Comparison of ENCODE assay signal across 1 cellular context in genomic region chr19:42301646-42302204, GRCh38.
A peak's percentile ranks its signal among the peaks of the same experiment; 100 is the strongest.
TF ChIP-seq lines count a peak whose summit lies in the region.

TSS of gene PRR19 (plus strand) at chr19:42302132. CDS start at chr19:42309585, 7,453 bp downstream.

TF ChIP-seq in HepG2, 621 proteins besides CTCF, POLR2A, EP300 and RAD21 (continued from another document):
- no peak for TF ChIP-seq E2F2 (CRISPR knock-in tag; IDR thresholded peaks at IDR 0.05; ENCODE audit: borderline replicate concordance)
- TF ChIP-seq SOX6 (IDR thresholded peaks at IDR 0.05): no peak
- TF ChIP-seq SOX6 (CRISPR knock-in tag; IDR thresholded peaks at IDR 0.05): no peak
- no peak for TF ChIP-seq FOXA3 (CRISPR knock-in tag; IDR thresholded peaks at IDR 0.05)
- TF ChIP-seq MAFG (CRISPR knock-in tag; IDR thresholded peaks at IDR 0.05): 0 out of 2 replicates have a peak, but pooled peaks have one; percentile 10
- no peak for TF ChIP-seq PAX8 (CRISPR knock-in tag; IDR thresholded peaks at IDR 0.05; ENCODE audit: borderline replicate concordance)
- TF ChIP-seq ZNF280D (CRISPR knock-in tag; IDR thresholded peaks at IDR 0.05): 0 out of 2 replicates have a peak, but pooled peaks have one; percentile 4
- TF ChIP-seq ZNF782 (CRISPR knock-in tag; IDR thresholded peaks at IDR 0.05; ENCODE audit: borderline replicate concordance): no peak
- TF ChIP-seq ZNF687 (CRISPR knock-in tag; IDR thresholded peaks at IDR 0.05): no peak
- TF ChIP-seq TBX3 (IDR thresholded peaks at IDR 0.05; ENCODE audit: borderline replicate concordance): no peak
- no peak; the same call in 1 of the 2 replicates for TF ChIP-seq RNF2 (conservative IDR thresholded peaks at IDR 0.05; ENCODE audit: low read depth)
- TF ChIP-seq ZBTB38 (CRISPR knock-in tag; IDR thresholded peaks at IDR 0.05): no peak
- no peak for TF ChIP-seq FOXO1 (CRISPR knock-in tag; IDR thresholded peaks at IDR 0.05)
- TF ChIP-seq IKZF4 (CRISPR knock-in tag; IDR thresholded peaks at IDR 0.05; ENCODE audit: borderline replicate concordance, low read depth, not compliant biosample characterization): no peak
- no peak for TF ChIP-seq PLSCR1 (CRISPR knock-in tag; IDR thresholded peaks at IDR 0.05; ENCODE audit: borderline replicate concordance)
- TF ChIP-seq DNMT1 (CRISPR knock-in tag; IDR thresholded peaks at IDR 0.05): no peak
- TF ChIP-seq ZNF10 (CRISPR knock-in tag; IDR thresholded peaks at IDR 0.05; ENCODE audit: borderline replicate concordance, low read depth): no peak
- no peak for TF ChIP-seq MIER3 (CRISPR knock-in tag; IDR thresholded peaks at IDR 0.05; ENCODE audit: borderline replicate concordance)
- no peak for TF ChIP-seq ZBTB8A (CRISPR knock-in tag; IDR thresholded peaks at IDR 0.05; ENCODE audit: borderline replicate concordance, low read depth)
- no peak for TF ChIP-seq ATF1 (CRISPR knock-in tag; IDR thresholded peaks at IDR 0.05)
- TF ChIP-seq SP1 (IDR thresholded peaks at IDR 0.05): no peak
- no peak for TF ChIP-seq SP1 (CRISPR knock-in tag; IDR thresholded peaks at IDR 0.05)
